In the genomic region with DNA sequence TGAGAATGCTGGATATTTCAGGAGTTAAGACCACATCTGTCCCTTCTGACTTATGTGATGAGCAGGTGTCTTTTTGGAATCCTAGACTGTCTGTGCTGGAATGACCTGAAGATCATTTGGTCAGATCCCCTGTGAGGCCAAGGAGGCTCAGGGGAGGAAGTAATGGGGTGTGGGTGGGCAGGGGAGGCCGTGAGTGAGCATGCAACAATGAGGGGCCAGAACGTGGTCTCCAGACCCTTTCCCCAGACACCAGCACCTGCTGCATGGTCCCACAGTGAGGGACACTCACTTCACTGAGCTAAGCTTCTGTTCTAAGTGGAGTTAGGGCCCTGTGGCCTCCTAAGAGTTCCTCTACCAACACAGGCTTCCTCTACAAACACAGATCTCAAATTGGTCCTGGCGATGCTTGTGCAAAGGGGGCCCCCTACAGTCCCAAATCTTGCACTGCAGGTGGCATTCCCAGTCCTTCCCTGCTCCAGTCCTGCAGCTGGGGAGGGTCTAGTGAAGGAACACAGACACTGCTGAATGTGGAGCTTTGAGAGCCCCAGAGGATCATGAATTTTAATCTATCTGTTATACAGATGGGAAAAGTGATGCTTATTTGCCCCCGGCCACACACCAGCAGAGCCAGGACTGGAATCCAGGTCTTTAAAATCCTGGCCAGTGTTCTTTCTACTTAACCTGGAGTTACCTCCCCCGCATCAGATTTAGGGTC, we compare ENCODE assay signal across 8 cellular contexts. TPM values are rescaled to one million over a fixed set of nuclear protein-coding genes. Genes with fewer than 3 reads are reported as not detected.
DNase-seq lines count a peak whose midpoint lies in the region; ATAC-seq and TF ChIP-seq lines count a peak whose summit lies in the region.

No MANE protein-coding gene starts in this region.

- no peak overlapping the region for H2AFZ ChIP-seq in DND-41 (ENCODE audit: low read depth, low read length)
- H2AFZ ChIP-seq in Loucy (ENCODE audit: low read length): no peak overlapping the region

- H3K4me2 ChIP-seq in DND-41 (ENCODE audit: insufficient read depth, low read length) (no peak overlapping the region), Loucy (ENCODE audit: low read depth, low read length, poor library complexity, severe bottlenecking) (peak overlapping the region; percentile 11)

- DNase-seq in DND-41: peak; percentile 49
- peak; percentile 63 for DNase-seq in RPMI7951 (ENCODE audit: low read depth)
- DNase-seq in right atrium auricular region (ENCODE audit: low spot score): no peak
- DNase-seq in renal cortical epithelial cell (ENCODE audit: low read depth): peak; percentile 66

- no peaks in the 10 kb centered on the region for H3K9me2 ChIP-seq in Loucy (replicated peaks; ENCODE audit: low read depth, low read length)

- H3K36me3 ChIP-seq in DND-41 (ENCODE audit: insufficient read depth, low read length): no peaks in the 10 kb centered on the region
- H3K36me3 ChIP-seq in Loucy (ENCODE audit: insufficient read depth, low read length): no peaks in the 10 kb centered on the region
- no peaks in the 10 kb centered on the region for H3K36me3 ChIP-seq in right atrium auricular region

- TF ChIP-seq CTCF in DND-41 (IDR thresholded peaks at IDR 0.05; ENCODE audit: borderline replicate concordance, extremely low read depth, low read length, poor library complexity, severe bottlenecking) (peak; percentile 81), Loucy (conservative IDR thresholded peaks at IDR 0.05; ENCODE audit: low read length) (peak; percentile 98), right atrium auricular region (IDR thresholded peaks at IDR 0.05) (peak; percentile 79 to 91)

- ATAC-seq in DND-41 (ENCODE audit: insufficient read depth, low read depth) (peak; percentile 61), HG03442 (IDR thresholded peaks at IDR 0.05; ENCODE audit: unreplicated experiment) (no peak), HG03280 (IDR thresholded peaks at IDR 0.05; ENCODE audit: unreplicated experiment) (no peak)

- no peaks in the 10 kb centered on the region for H4K20me1 ChIP-seq in DND-41 (ENCODE audit: insufficient read depth, low read length)
- no peaks in the 10 kb centered on the region for H4K20me1 ChIP-seq in Loucy (ENCODE audit: insufficient read depth, low read length, poor library complexity, severe bottlenecking)

- H3K4me1 ChIP-seq in DND-41 (ENCODE audit: insufficient read depth, low read length): no peaks in the 10 kb centered on the region
- H3K4me1 ChIP-seq in Loucy (ENCODE audit: insufficient read depth, low read length, poor library complexity, severe bottlenecking): peaks cover 28% of the 10 kb centered on the region
- H3K4me1 ChIP-seq in right atrium auricular region: peaks cover 0 to 86% of the 10 kb centered on the region in 2 donors

- no peaks in the 10 kb centered on the region for H3K27me3 ChIP-seq in DND-41 (ENCODE audit: insufficient read depth, low read length, poor library complexity)
- no peaks in the 10 kb centered on the region for H3K27me3 ChIP-seq in Loucy (ENCODE audit: insufficient read depth, low read length, poor library complexity, severe bottlenecking)
- no peaks in the 10 kb centered on the region for H3K27me3 ChIP-seq in right atrium auricular region

- no peaks in the 10 kb centered on the region for H3K9me3 ChIP-seq in DND-41 (ENCODE audit: insufficient read depth, low read length, severe bottlenecking)
- H3K9me3 ChIP-seq in Loucy (ENCODE audit: insufficient read depth, low read depth, low read length): no peaks in the 10 kb centered on the region
- no peaks in the 10 kb centered on the region for H3K9me3 ChIP-seq in right atrium auricular region

- no peaks in the 10 kb centered on the region for H3F3A ChIP-seq in Loucy (ENCODE audit: low read depth)

- no peak overlapping the region for H3K9ac ChIP-seq in DND-41 (ENCODE audit: low read depth, low read length)
- no peak overlapping the region for H3K9ac ChIP-seq in Loucy (ENCODE audit: low read depth, low read length, poor library complexity, severe bottlenecking)

- H3K27ac ChIP-seq in DND-41 (ENCODE audit: low read length): no peak overlapping the region
- H3K27ac ChIP-seq in angular gyrus (ENCODE audit: low read depth, low read length): peak overlapping the region; percentile 99
- peak overlapping the region; percentile 94 for H3K27ac ChIP-seq in right atrium auricular region

- H3K4me3 ChIP-seq in DND-41 (ENCODE audit: low read depth in 1 of 2, low read length in 2 of 2): no peak overlapping the region
- H3K4me3 ChIP-seq in Loucy (ENCODE audit: low read length, poor library complexity, severe bottlenecking): no peak overlapping the region
- no peak overlapping the region for H3K4me3 ChIP-seq in right atrium auricular region

- H3K79me2 ChIP-seq in DND-41 (ENCODE audit: insufficient read depth, low read length) (no peaks in the 10 kb centered on the region), Loucy (ENCODE audit: insufficient read depth, low read length) (no peaks in the 10 kb centered on the region)

RNA-seq across cellular contexts. Expression of gene USP2, which starts 7.4 kb away (rescaled TPM):
- total RNA-seq in RPMI7951 (2014; rRNA removed; shearing (Covaris generic)): 0.24 and 0.49 TPM in 2 replicates
- 10 to 100 TPM; 38.9 to 58.7 TPM for total RNA-seq in right atrium auricular region
- total RNA-seq in renal cortical epithelial cell: 3.6 and 9.7 TPM in 2 replicates

RNA-seq across cellular contexts. Expression of gene MFRP, which starts 27.6 kb away (rescaled TPM):
- not detected in 2 replicates for total RNA-seq in RPMI7951 (2014; rRNA removed; shearing (Covaris generic))
- not detected for total RNA-seq in right atrium auricular region
- not detected in 2 replicates for total RNA-seq in renal cortical epithelial cell

RNA-seq across cellular contexts. Expression of gene C1QTNF5, which starts 33.4 kb away (rescaled TPM):
- 2.3 and 4.4 TPM in 2 replicates for total RNA-seq in RPMI7951 (2014; rRNA removed; shearing (Covaris generic))
- total RNA-seq in right atrium auricular region (10 to 100 TPM; 41.4 to 47.4 TPM), renal cortical epithelial cell (5.6 and 15.7 TPM in 2 replicates)

RNA-seq across cellular contexts. Expression of gene RNF26, which starts 39.7 kb away (rescaled TPM):
- total RNA-seq in RPMI7951 (2014; rRNA removed; shearing (Covaris generic)): 9.0 and 9.1 TPM in 2 replicates
- total RNA-seq in right atrium auricular region: 10 to 100 TPM in 1 of 2 donors, 1 to 10 TPM in 1; 8.2 to 10.3 TPM
- total RNA-seq in renal cortical epithelial cell: 3.0 and 16.3 TPM in 2 replicates

RNA-seq across cellular contexts. Expression of gene THY1, which starts 48.9 kb away (rescaled TPM):
- total RNA-seq in RPMI7951 (2014; rRNA removed; shearing (Covaris generic)): 949 and 1,053 TPM in 2 replicates
- total RNA-seq in right atrium auricular region (1 to 10 TPM; 2.0 to 7.2 TPM), renal cortical epithelial cell (15.3 and 20.7 TPM in 2 replicates)
